ENCODE assay signal across 3 cellular contexts in the genomic region with DNA sequence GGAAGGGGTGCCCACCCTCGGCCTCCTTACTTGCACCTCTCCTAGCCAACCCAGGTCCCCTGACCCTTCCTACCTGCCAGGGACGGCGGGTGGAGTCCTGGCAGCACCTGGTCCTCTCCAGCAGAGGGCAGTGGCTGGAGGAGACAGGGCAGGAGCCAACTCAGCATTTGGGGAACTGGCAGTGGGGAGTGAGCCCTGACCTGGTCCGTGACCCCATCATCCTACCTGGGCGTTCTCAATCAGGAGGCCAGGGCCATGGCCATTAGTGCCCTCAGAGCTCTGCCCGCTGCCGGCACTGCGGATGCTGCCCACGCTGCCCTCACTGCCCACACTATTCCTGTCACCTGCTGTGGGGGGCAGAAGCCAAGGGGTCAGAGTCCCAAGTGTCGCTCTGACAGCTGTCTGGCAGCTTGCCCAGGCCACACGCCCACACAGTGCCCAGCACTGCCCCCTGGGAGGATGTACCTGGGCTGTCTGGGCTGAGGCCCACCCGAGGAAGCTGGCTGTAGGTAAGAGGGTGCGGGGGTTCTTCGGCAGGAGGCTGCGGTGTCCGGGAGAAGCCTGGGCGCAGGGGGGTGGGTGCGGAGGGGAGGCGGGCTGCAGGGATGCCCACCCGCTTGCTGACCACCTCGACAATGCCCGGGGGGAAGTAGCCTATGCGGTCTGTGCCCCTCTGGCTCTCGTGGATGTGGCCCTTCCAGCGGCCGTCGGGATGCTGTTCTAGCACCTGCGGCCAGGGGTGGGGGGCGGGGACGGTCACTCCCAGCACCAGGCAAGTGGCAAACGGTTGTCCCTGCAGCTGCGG.
TF ChIP-seq lines count a peak whose summit lies in the region.

No MANE protein-coding gene starts in this region.

TF ChIP-seq in PFSK-1, 5 proteins besides CTCF, POLR2A, EP300 and RAD21:
- TF ChIP-seq, protein P1, sequence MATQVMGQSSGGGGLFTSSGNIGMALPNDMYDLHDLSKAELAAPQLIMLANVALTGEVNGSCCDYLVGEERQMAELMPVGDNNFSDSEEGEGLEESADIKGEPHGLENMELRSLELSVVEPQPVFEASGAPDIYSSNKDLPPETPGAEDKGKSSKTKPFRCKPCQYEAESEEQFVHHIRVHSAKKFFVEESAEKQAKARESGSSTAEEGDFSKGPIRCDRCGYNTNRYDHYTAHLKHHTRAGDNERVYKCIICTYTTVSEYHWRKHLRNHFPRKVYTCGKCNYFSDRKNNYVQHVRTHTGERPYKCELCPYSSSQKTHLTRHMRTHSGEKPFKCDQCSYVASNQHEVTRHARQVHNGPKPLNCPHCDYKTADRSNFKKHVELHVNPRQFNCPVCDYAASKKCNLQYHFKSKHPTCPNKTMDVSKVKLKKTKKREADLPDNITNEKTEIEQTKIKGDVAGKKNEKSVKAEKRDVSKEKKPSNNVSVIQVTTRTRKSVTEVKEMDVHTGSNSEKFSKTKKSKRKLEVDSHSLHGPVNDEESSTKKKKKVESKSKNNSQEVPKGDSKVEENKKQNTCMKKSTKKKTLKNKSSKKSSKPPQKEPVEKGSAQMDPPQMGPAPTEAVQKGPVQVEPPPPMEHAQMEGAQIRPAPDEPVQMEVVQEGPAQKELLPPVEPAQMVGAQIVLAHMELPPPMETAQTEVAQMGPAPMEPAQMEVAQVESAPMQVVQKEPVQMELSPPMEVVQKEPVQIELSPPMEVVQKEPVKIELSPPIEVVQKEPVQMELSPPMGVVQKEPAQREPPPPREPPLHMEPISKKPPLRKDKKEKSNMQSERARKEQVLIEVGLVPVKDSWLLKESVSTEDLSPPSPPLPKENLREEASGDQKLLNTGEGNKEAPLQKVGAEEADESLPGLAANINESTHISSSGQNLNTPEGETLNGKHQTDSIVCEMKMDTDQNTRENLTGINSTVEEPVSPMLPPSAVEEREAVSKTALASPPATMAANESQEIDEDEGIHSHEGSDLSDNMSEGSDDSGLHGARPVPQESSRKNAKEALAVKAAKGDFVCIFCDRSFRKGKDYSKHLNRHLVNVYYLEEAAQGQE (IDR thresholded peaks at IDR 0.05; ENCODE audit: insufficient read depth in 1 of 2, low read depth in 2 of 2, low read length in 2 of 2): no peak
- TF ChIP-seq FOXP2 (optimal IDR thresholded peaks at IDR 0.05; ENCODE audit: borderline replicate concordance, extremely low read depth, extremely low read length, insufficient read depth) (peak; percentile 20), SIN3A (IDR thresholded peaks at IDR 0.05; ENCODE audit: borderline replicate concordance, insufficient read depth, low read length) (no peak)

TF ChIP-seq in GM12878, 131 proteins besides CTCF, POLR2A, EP300 and RAD21:
- no peak for TF ChIP-seq ZSCAN29 (IDR thresholded peaks at IDR 0.05)
- TF ChIP-seq NR2F1 (conservative IDR thresholded peaks at IDR 0.05): peak; percentile 71; the same call in 1 of the 2 replicates
- no peak for TF ChIP-seq HDGF (IDR thresholded peaks at IDR 0.05)
- TF ChIP-seq BHLHE40 (IDR thresholded peaks at IDR 0.05; ENCODE audit: borderline replicate concordance in 1 of 2, low read depth in 2 of 2, low read length in 1 of 2): 0 out of 4 replicates have a peak, but pooled peaks of 1 of the 2 experiments have one; percentile 8
- TF ChIP-seq SPI1 (IDR thresholded peaks at IDR 0.05; ENCODE audit: borderline replicate concordance, insufficient read depth, low read depth, low read length): peak; percentile 46; the same call in 1 of the 2 replicates
- peak; percentile 61; the same call in 1 of the 2 replicates for TF ChIP-seq SMC3 (IDR thresholded peaks at IDR 0.05; ENCODE audit: borderline replicate concordance, low read length)
TF ChIP-seq in GM12878: peak in this region for 4.

TF ChIP-seq in liver, 16 proteins besides CTCF, POLR2A, EP300 and RAD21:
- TF ChIP-seq HNF4G (IDR thresholded peaks at IDR 0.05) (peak; percentile 21), FOXA1 (IDR thresholded peaks at IDR 0.05) (peak; percentile 25), HNF4A (conservative IDR thresholded peaks at IDR 0.05) (peak; percentile 85 to 95), RXRA (IDR thresholded peaks at IDR 0.05) (peak; percentile 82 to 97), GABPA (IDR thresholded peaks at IDR 0.05 in 1 of 2, conservative IDR thresholded peaks at IDR 0.05 in 1 of 2) (peak in 1 of 2 donors; percentile 65), YY1 (IDR thresholded peaks at IDR 0.05) (peak; percentile 72), NR2F2 (IDR thresholded peaks at IDR 0.05) (peak; percentile 59), EGR1 (IDR thresholded peaks at IDR 0.05; ENCODE audit: low read depth in 2 of 2) (peak; percentile 95 to 99), JUND (IDR thresholded peaks at IDR 0.05) (no peak), SP1 (IDR thresholded peaks at IDR 0.05) (peak; percentile 71), FOXA2 (IDR thresholded peaks at IDR 0.05) (peak; percentile 12), TAF1 (conservative IDR thresholded peaks at IDR 0.05) (no peak)
- TF ChIP-seq, protein P1 (IDR thresholded peaks at IDR 0.05): peak; percentile 89
- TF ChIP-seq, protein P2, sequence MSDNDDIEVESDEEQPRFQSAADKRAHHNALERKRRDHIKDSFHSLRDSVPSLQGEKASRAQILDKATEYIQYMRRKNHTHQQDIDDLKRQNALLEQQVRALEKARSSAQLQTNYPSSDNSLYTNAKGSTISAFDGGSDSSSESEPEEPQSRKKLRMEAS (IDR thresholded peaks at IDR 0.05): no peak
- TF ChIP-seq, protein P3, sequence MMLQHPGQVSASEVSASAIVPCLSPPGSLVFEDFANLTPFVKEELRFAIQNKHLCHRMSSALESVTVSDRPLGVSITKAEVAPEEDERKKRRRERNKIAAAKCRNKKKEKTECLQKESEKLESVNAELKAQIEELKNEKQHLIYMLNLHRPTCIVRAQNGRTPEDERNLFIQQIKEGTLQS (IDR thresholded peaks at IDR 0.05): no peak
- TF ChIP-seq, protein P4, sequence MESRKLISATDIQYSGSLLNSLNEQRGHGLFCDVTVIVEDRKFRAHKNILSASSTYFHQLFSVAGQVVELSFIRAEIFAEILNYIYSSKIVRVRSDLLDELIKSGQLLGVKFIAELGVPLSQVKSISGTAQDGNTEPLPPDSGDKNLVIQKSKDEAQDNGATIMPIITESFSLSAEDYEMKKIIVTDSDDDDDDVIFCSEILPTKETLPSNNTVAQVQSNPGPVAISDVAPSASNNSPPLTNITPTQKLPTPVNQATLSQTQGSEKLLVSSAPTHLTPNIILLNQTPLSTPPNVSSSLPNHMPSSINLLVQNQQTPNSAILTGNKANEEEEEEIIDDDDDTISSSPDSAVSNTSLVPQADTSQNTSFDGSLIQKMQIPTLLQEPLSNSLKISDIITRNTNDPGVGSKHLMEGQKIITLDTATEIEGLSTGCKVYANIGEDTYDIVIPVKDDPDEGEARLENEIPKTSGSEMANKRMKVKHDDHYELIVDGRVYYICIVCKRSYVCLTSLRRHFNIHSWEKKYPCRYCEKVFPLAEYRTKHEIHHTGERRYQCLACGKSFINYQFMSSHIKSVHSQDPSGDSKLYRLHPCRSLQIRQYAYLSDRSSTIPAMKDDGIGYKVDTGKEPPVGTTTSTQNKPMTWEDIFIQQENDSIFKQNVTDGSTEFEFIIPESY (IDR thresholded peaks at IDR 0.05): no peak
TF ChIP-seq in liver: peak in this region for 11.
